8 cellular contexts compared by ENCODE assay signal in genomic region chr1:149928388-149928724, GRCh38. TPM values are rescaled to one million over a fixed set of nuclear protein-coding genes. Genes with fewer than 3 reads are reported as not detected.
DNase-seq lines count a peak whose midpoint lies in the region; ATAC-seq lines count a peak whose summit lies in the region.

No MANE protein-coding gene starts in this region.

- peaks cover 54% of the 10 kb centered on the region in 2 donors for H3K36me3 ChIP-seq in stomach smooth muscle (ENCODE audit: control insufficient read depth in 2 of 2, insufficient read depth in 2 of 2, low read length in 2 of 2)

- DNase-seq in SIG-M5 treated with dmso at 0.1 percent for 504 hours (lab: John Stamatoyannopoulos, UW; ENCODE audit: unreplicated experiment) (peak; percentile 82), SIG-M5 (lab: John Stamatoyannopoulos, UW) (no peak), HuH-7 (ENCODE audit: low spot score) (no peak), globus pallidus (ENCODE audit: low spot score) (no peak)
- DNase-seq in activated T-helper 2 cell treated with anti-CD3 and anti-CD28 coated beads, Interferon-gamma antibody, Interleukin-2, Interleukin-4, amounts not matched to agents 10 μg/mL and 5 μg/mL and 100 μg/mL, durations not matched to agents 14 hours and 24 hours and 36 hours (ENCODE audit: low spot score): no peak

- H3K27ac ChIP-seq in stomach smooth muscle (ENCODE audit: low read length): peak overlapping the region; percentile 95

- intact Hi-C loops in activated T-helper 2 cell treated with anti-CD3 and anti-CD28 coated beads, Interferon-gamma antibody, Interleukin-2, Interleukin-4, amounts not matched to agents 10 μg/mL and 5 μg/mL and 100 μg/mL, durations not matched to agents 14 hours and 24 hours and 36 hours (cut with micrococcal nuclease): loop anchor here (5.0 kb wide), 1 partner anchor 84 kb away; the partner anchor contains the start of gene OTUD7B

- H3K4me1 Mint-ChIP-seq in activated T-helper 2 cell treated with anti-CD3 and anti-CD28 coated beads, Interferon-gamma antibody, Interleukin-2, Interleukin-4, amounts not matched to agents 10 μg/mL and 5 μg/mL and 100 μg/mL, durations not matched to agents 14 hours and 24 hours and 36 hours (ENCODE audit: low read depth): peaks cover 41% of the 10 kb centered on the region

- no peaks in the 10 kb centered on the region for H3K27me3 ChIP-seq in stomach smooth muscle (ENCODE audit: control insufficient read depth in 1 of 2, insufficient read depth in 2 of 2, low read length in 2 of 2)

- H3K4me3 ChIP-seq in iPS-18c (ENCODE audit: insufficient read depth, low read depth, low read length) (peak overlapping the region; percentile 80; the same call in 1 of the 2 replicates), stomach smooth muscle (ENCODE audit: low read length in 2 of 2) (peak overlapping the region; percentile 91 to 98)

- peak overlapping the region; percentile 100 for H3K4me3 Mint-ChIP-seq in activated T-helper 2 cell treated with anti-CD3 and anti-CD28 coated beads, Interferon-gamma antibody, Interleukin-2, Interleukin-4, amounts not matched to agents 10 μg/mL and 5 μg/mL and 100 μg/mL, durations not matched to agents 14 hours and 24 hours and 36 hours (ENCODE audit: low read depth)

- H3K36me3 Mint-ChIP-seq in activated T-helper 2 cell treated with anti-CD3 and anti-CD28 coated beads, Interferon-gamma antibody, Interleukin-2, Interleukin-4, amounts not matched to agents 10 μg/mL and 5 μg/mL and 100 μg/mL, durations not matched to agents 14 hours and 24 hours and 36 hours (ENCODE audit: low read depth): peaks cover 40% of the 10 kb centered on the region

- peaks cover 28% of the 10 kb centered on the region for H3K4me1 ChIP-seq in stomach smooth muscle (ENCODE audit: control insufficient read depth, insufficient read depth, low read length)

- H3K9me3 Mint-ChIP-seq in activated T-helper 2 cell treated with anti-CD3 and anti-CD28 coated beads, Interferon-gamma antibody, Interleukin-2, Interleukin-4, amounts not matched to agents 10 μg/mL and 5 μg/mL and 100 μg/mL, durations not matched to agents 14 hours and 24 hours and 36 hours: no peaks in the 10 kb centered on the region

- no peaks in the 10 kb centered on the region for H3K9me3 ChIP-seq in iPS-18c (ENCODE audit: control insufficient read depth, insufficient read depth, low read length)
- H3K9me3 ChIP-seq in stomach smooth muscle (ENCODE audit: control insufficient read depth in 2 of 2, low read length in 2 of 2): no peaks in the 10 kb centered on the region

- H3K9ac ChIP-seq in stomach smooth muscle (ENCODE audit: low read length in 2 of 2): peak overlapping the region; percentile 93 to 96

- peak overlapping the region; percentile 95 for H3K27ac Mint-ChIP-seq in activated T-helper 2 cell treated with anti-CD3 and anti-CD28 coated beads, Interferon-gamma antibody, Interleukin-2, Interleukin-4, amounts not matched to agents 10 μg/mL and 5 μg/mL and 100 μg/mL, durations not matched to agents 14 hours and 24 hours and 36 hours

- no peak for ATAC-seq in GM19455 (IDR thresholded peaks at IDR 0.05; ENCODE audit: unreplicated experiment)

- H3K27me3 Mint-ChIP-seq in activated T-helper 2 cell treated with anti-CD3 and anti-CD28 coated beads, Interferon-gamma antibody, Interleukin-2, Interleukin-4, amounts not matched to agents 10 μg/mL and 5 μg/mL and 100 μg/mL, durations not matched to agents 14 hours and 24 hours and 36 hours (ENCODE audit: low read depth): no peaks in the 10 kb centered on the region

RNA-seq across cellular contexts. Expression of gene SF3B4, which starts 0.8 kb away (rescaled TPM):
- total RNA-seq in activated T-helper 2 cell treated with anti-CD3 and anti-CD28 coated beads, Interferon-gamma antibody, Interleukin-2, Interleukin-4, amounts not matched to agents 10 μg/mL and 5 μg/mL and 100 μg/mL, durations not matched to agents 14 hours and 24 hours and 36 hours: 109 and 113 TPM in 2 replicates

RNA-seq across cellular contexts. Expression of gene MTMR11, which starts 8.3 kb away (rescaled TPM):
- 5.2 and 5.5 TPM in 2 replicates for total RNA-seq in activated T-helper 2 cell treated with anti-CD3 and anti-CD28 coated beads, Interferon-gamma antibody, Interleukin-2, Interleukin-4, amounts not matched to agents 10 μg/mL and 5 μg/mL and 100 μg/mL, durations not matched to agents 14 hours and 24 hours and 36 hours

RNA-seq across cellular contexts. Expression of gene SV2A, which starts 10.7 kb away (rescaled TPM):
- total RNA-seq in activated T-helper 2 cell treated with anti-CD3 and anti-CD28 coated beads, Interferon-gamma antibody, Interleukin-2, Interleukin-4, amounts not matched to agents 10 μg/mL and 5 μg/mL and 100 μg/mL, durations not matched to agents 14 hours and 24 hours and 36 hours: 17.9 and 18.4 TPM in 2 replicates

RNA-seq across cellular contexts. Expression of gene BOLA1, which starts 29.0 kb away (rescaled TPM):
- total RNA-seq in activated T-helper 2 cell treated with anti-CD3 and anti-CD28 coated beads, Interferon-gamma antibody, Interleukin-2, Interleukin-4, amounts not matched to agents 10 μg/mL and 5 μg/mL and 100 μg/mL, durations not matched to agents 14 hours and 24 hours and 36 hours: 23.6 and 26.6 TPM in 2 replicates
